In genomic region chr1:161225178-161225533, GRCh38 we compare ENCODE assay signal across 9 cellular contexts. TPM values are rescaled to one million over a fixed set of nuclear protein-coding genes. Genes with fewer than 3 reads are reported as not detected.
DNase-seq lines count a peak whose midpoint lies in the region; ATAC-seq and TF ChIP-seq lines count a peak whose summit lies in the region.
"Had no signal": no experiment of that assay in that cellular context is flagged by ENCODE, and none has a peak within 500 bp of the region (broad histone marks: within the 10 kb centered on the region; RNA-seq: fewer than 3 reads in every experiment).

No MANE protein-coding gene starts in this region.

- H3K27ac Mint-ChIP-seq in activated naive CD4-positive, alpha-beta T cell treated with anti-CD3 and anti-CD28 coated beads for 36 hours, result peak overlapping the region; percentile 86
- H3K27ac Mint-ChIP-seq in activated naive CD8-positive, alpha-beta T cell, result peak overlapping the region; percentile 100

- TF ChIP-seq EP300 in tibial nerve (IDR thresholded peaks at IDR 0.05), result no peak

- peak; percentile 15 for DNase-seq in activated naive CD4-positive, alpha-beta T cell treated with anti-CD3 and anti-CD28 coated beads for 36 hours
- no peak for DNase-seq in activated naive CD4-positive, alpha-beta T cell (lab: John Stamatoyannopoulos, UW)
- no peak for DNase-seq in tibial nerve (ENCODE audit: low spot score in 2 of 2)
- no peak for DNase-seq in medulla oblongata (ENCODE audit: extremely low spot score)

- H3K36me3 ChIP-seq in mesodermal cell (ENCODE audit: control insufficient read depth, insufficient read depth, low read length) (peaks cover 17% of the 10 kb centered on the region), tibial nerve (peaks cover 0 to 22% (median 0%) of the 10 kb centered on the region in 3 donors)

- no peak overlapping the region for H3K4me3 Mint-ChIP-seq in activated naive CD4-positive, alpha-beta T cell treated with anti-CD3 and anti-CD28 coated beads for 36 hours
- H3K4me3 Mint-ChIP-seq in activated naive CD8-positive, alpha-beta T cell, result no peak overlapping the region

- H3K9me3 ChIP-seq in mesodermal cell (ENCODE audit: control insufficient read depth, low read length) (no peaks in the 10 kb centered on the region), tibial nerve (no peaks in the 10 kb centered on the region)

- no peak for TF ChIP-seq CTCF in tibial nerve (IDR thresholded peaks at IDR 0.05)

- CTCF ChIA-PET in activated naive CD4-positive, alpha-beta T cell treated with anti-CD3 and anti-CD28 coated beads for 36 hours (lab: Charles Lee), result interaction anchor here (0.8 to 13.2 kb wide), 28 partner anchors 9 to 157 kb away, joined by 3 to 196 read pairs (median 6); partner anchors contain the start of genes ADAMTS4, B4GALT3, CFAP126 and FCER1G

- H3K4me1 ChIP-seq in mesodermal cell (ENCODE audit: control insufficient read depth, insufficient read depth, low read length, poor library complexity, severe bottlenecking) (peaks cover 10% of the 10 kb centered on the region), tibial nerve (peaks cover 5 to 27% (median 18%) of the 10 kb centered on the region in 4 donors)

- H3K27ac ChIP-seq in mesodermal cell (ENCODE audit: low read depth, low read length, severe bottlenecking) (peak overlapping the region; percentile 13), tibial nerve (peak overlapping the region; percentile 50 to 87 (median 65))

- H3K36me3 Mint-ChIP-seq in activated naive CD4-positive, alpha-beta T cell treated with anti-CD3 and anti-CD28 coated beads for 36 hours (ENCODE audit: low read depth), result peaks cover 22% of the 10 kb centered on the region
- H3K36me3 Mint-ChIP-seq in activated naive CD8-positive, alpha-beta T cell, result peaks cover 3% of the 10 kb centered on the region

- H3K4me3 ChIP-seq in mesodermal cell (ENCODE audit: extremely low read depth, insufficient read depth, low read length, poor library complexity, severe bottlenecking), result no peak overlapping the region
- H3K4me3 ChIP-seq in tibial nerve, result peak overlapping the region in 3 of 4 donors; percentile 12 to 16 (median 13)

- no peaks in the 10 kb centered on the region for H3K27me3 Mint-ChIP-seq in activated naive CD4-positive, alpha-beta T cell treated with anti-CD3 and anti-CD28 coated beads for 36 hours (ENCODE audit: low read depth)
- no peaks in the 10 kb centered on the region for H3K27me3 Mint-ChIP-seq in activated naive CD8-positive, alpha-beta T cell

- H3K27me3 ChIP-seq in tibial nerve, result no peaks in the 10 kb centered on the region

- intact Hi-C loops in activated naive CD4-positive, alpha-beta T cell treated with anti-CD3 and anti-CD28 coated beads for 36 hours (cut with micrococcal nuclease), result loop anchor here (1.0 to 5.0 kb wide), 7 partner anchors 15 to 142 kb away; partner anchors contain the start of genes CFAP126, NDUFS2, PPOX and SDHC

- ATAC-seq in HG03457 (IDR thresholded peaks at IDR 0.05; ENCODE audit: unreplicated experiment) (no peak), HG02981 (IDR thresholded peaks at IDR 0.05; ENCODE audit: unreplicated experiment) (no peak)

- 93 to 100% methylated on average over 1 to 7 of the region's 7 CpGs for WGBS in mesodermal cell (ENCODE audit: insufficient coverage in 2 of 2), 2 experiments
- WGBS in tibial nerve, 2 donors, result 38 to 48% methylated on average over 7 of the region's 7 CpGs

- TF ChIP-seq POLR2A in tibial nerve (IDR thresholded peaks at IDR 0.05), result no peak

- no peaks in the 10 kb centered on the region for H3K9me3 Mint-ChIP-seq in activated naive CD4-positive, alpha-beta T cell treated with anti-CD3 and anti-CD28 coated beads for 36 hours
- H3K9me3 Mint-ChIP-seq in activated naive CD8-positive, alpha-beta T cell (ENCODE audit: low read depth), result no peaks in the 10 kb centered on the region

- H3K4me1 Mint-ChIP-seq in activated naive CD4-positive, alpha-beta T cell treated with anti-CD3 and anti-CD28 coated beads for 36 hours (ENCODE audit: low read depth), result peaks cover 38% of the 10 kb centered on the region
- H3K4me1 Mint-ChIP-seq in activated naive CD8-positive, alpha-beta T cell (ENCODE audit: low read depth), result peaks cover 47% of the 10 kb centered on the region

RNA-seq across cellular contexts. Expression of gene TOMM40L, which starts 0.7 kb away (rescaled TPM):
- total RNA-seq in activated naive CD4-positive, alpha-beta T cell treated with anti-CD3 and anti-CD28 coated beads for 36 hours, result 10 to 100 TPM; 13.2 to 14.3 TPM
- 8.6 TPM for polyA plus RNA-seq in mesodermal cell (2013, experiment 1 of 2)
- 7.5 TPM for polyA plus RNA-seq in mesodermal cell (2013, experiment 2 of 2)
- total RNA-seq in tibial nerve, result 10 to 100 TPM in 1 of 4 donors, 1 to 10 TPM in 3; 4.3 to 13.8 (median 8.0) TPM

RNA-seq across cellular contexts. Expression of gene APOA2, which starts 1.7 kb away (rescaled TPM):
- total RNA-seq in activated naive CD4-positive, alpha-beta T cell treated with anti-CD3 and anti-CD28 coated beads for 36 hours, result not detected
- 1.6 TPM for polyA plus RNA-seq in mesodermal cell (2013, experiment 1 of 2)
- polyA plus RNA-seq in mesodermal cell (2013, experiment 2 of 2), result 2.8 TPM
- not detected for total RNA-seq in tibial nerve
- polyA plus RNA-seq: BJ had no signal

RNA-seq across cellular contexts. Expression of gene FCER1G, which starts 10.1 kb away (rescaled TPM):
- 1 to 10 TPM in 1 of 2 experiments, under 1 TPM in 1; 0.74 to 1.6 TPM for total RNA-seq in activated naive CD4-positive, alpha-beta T cell treated with anti-CD3 and anti-CD28 coated beads for 36 hours
- 3.4 TPM for polyA plus RNA-seq in mesodermal cell (2013, experiment 1 of 2)
- polyA plus RNA-seq in mesodermal cell (2013, experiment 2 of 2), result 2.1 TPM
- 100 to 1,000 TPM in 1 of 4 donors, 10 to 100 TPM in 3; 40.6 to 190 (median 50.9) TPM for total RNA-seq in tibial nerve

RNA-seq across cellular contexts. Expression of gene NR1I3, which starts 12.8 kb away (rescaled TPM):
- not detected for total RNA-seq in activated naive CD4-positive, alpha-beta T cell treated with anti-CD3 and anti-CD28 coated beads for 36 hours
- polyA plus RNA-seq in mesodermal cell (2013, experiment 1 of 2), result not detected
- not detected for polyA plus RNA-seq in mesodermal cell (2013, experiment 2 of 2)
- total RNA-seq in tibial nerve, result not detected
- polyA plus RNA-seq: BJ had no signal

RNA-seq across cellular contexts. Expression of gene NDUFS2, which starts 23.0 kb away (rescaled TPM):
- 100 to 1,000 TPM; 126 to 130 TPM for total RNA-seq in activated naive CD4-positive, alpha-beta T cell treated with anti-CD3 and anti-CD28 coated beads for 36 hours
- polyA plus RNA-seq in mesodermal cell (2013, experiment 1 of 2), result 106 TPM
- 95.6 TPM for polyA plus RNA-seq in mesodermal cell (2013, experiment 2 of 2)
- 100 to 1,000 TPM in 2 of 4 donors, 10 to 100 TPM in 2; 73.0 to 118 (median 103) TPM for total RNA-seq in tibial nerve

Comparison
In these comparisons a context has a peak if more than half of its experiments do, and no peak if none do; other contexts are left out.
1. RNA of gene FCER1G, which starts 10.1 kb away (total RNA-seq): 40.6 to 190 TPM in tibial nerve; 0.74 to 1.6 TPM in activated naive CD4-positive, alpha-beta T cell treated with anti-CD3 and anti-CD28 coated beads for 36 hours; every median in the first group is over 10 times any median in the second.